1 cellular context compared by ENCODE assay signal in genomic region chr5:179698935-179699639, GRCh38.
TF ChIP-seq lines count a peak whose summit lies in the region.

A gene with protein sequence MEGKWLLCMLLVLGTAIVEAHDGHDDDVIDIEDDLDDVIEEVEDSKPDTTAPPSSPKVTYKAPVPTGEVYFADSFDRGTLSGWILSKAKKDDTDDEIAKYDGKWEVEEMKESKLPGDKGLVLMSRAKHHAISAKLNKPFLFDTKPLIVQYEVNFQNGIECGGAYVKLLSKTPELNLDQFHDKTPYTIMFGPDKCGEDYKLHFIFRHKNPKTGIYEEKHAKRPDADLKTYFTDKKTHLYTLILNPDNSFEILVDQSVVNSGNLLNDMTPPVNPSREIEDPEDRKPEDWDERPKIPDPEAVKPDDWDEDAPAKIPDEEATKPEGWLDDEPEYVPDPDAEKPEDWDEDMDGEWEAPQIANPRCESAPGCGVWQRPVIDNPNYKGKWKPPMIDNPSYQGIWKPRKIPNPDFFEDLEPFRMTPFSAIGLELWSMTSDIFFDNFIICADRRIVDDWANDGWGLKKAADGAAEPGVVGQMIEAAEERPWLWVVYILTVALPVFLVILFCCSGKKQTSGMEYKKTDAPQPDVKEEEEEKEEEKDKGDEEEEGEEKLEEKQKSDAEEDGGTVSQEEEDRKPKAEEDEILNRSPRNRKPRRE (plus strand): TSS chr5:179698967. CDS start chr5:179705682, 6,715 bp downstream.

TF ChIP-seq in HepG2, 621 proteins besides CTCF, POLR2A, EP300 and RAD21 (continued from another document and continues in another):
- TF ChIP-seq RELA (CRISPR knock-in tag; IDR thresholded peaks at IDR 0.05) (peak; percentile 36; the same call in 1 of the 2 replicates), ZNF530 (CRISPR knock-in tag; IDR thresholded peaks at IDR 0.05; ENCODE audit: low read depth) (no peak), CCDC6 (CRISPR knock-in tag; IDR thresholded peaks at IDR 0.05) (peak; percentile 93), GLI4 (CRISPR knock-in tag; IDR thresholded peaks at IDR 0.05; ENCODE audit: borderline replicate concordance) (no peak), ARID3A (IDR thresholded peaks at IDR 0.05; ENCODE audit: low read depth, low read length) (no peak), ZNF883 (CRISPR knock-in tag; IDR thresholded peaks at IDR 0.05; ENCODE audit: not compliant biosample characterization) (peak; percentile 56), ARNT (IDR thresholded peaks at IDR 0.05) (no peak), CEBPB (IDR thresholded peaks at IDR 0.05; ENCODE audit: borderline replicate concordance, low read depth, low read length) (no peak), IKZF4 (CRISPR knock-in tag; IDR thresholded peaks at IDR 0.05; ENCODE audit: borderline replicate concordance, low read depth, not compliant biosample characterization) (no peak), PHF8 (CRISPR knock-in tag; IDR thresholded peaks at IDR 0.05) (peak; percentile 87), PHF5A (CRISPR knock-in tag; IDR thresholded peaks at IDR 0.05; ENCODE audit: low read depth, unreplicated experiment) (no peak), MZF1 (CRISPR knock-in tag; IDR thresholded peaks at IDR 0.05; ENCODE audit: borderline replicate concordance) (no peak), ZNF678 (CRISPR knock-in tag; IDR thresholded peaks at IDR 0.05) (no peak), MED1 (CRISPR knock-in tag; IDR thresholded peaks at IDR 0.05) (peak; percentile 45), ZNF850 (CRISPR knock-in tag; conservative IDR thresholded peaks at IDR 0.05) (no peak), ZNF326 (CRISPR knock-in tag; IDR thresholded peaks at IDR 0.05; ENCODE audit: borderline replicate concordance) (no peak), SCMH1 (CRISPR knock-in tag; IDR thresholded peaks at IDR 0.05; ENCODE audit: borderline replicate concordance) (no peak), TBL1XR1 (IDR thresholded peaks at IDR 0.05; ENCODE audit: borderline replicate concordance, low read length, partially characterized antibody) (no peak), BCL6 (CRISPR knock-in tag; IDR thresholded peaks at IDR 0.05) (no peak), ZNF644 (CRISPR knock-in tag; IDR thresholded peaks at IDR 0.05; ENCODE audit: low read depth) (no peak), ZNF703 (CRISPR knock-in tag; IDR thresholded peaks at IDR 0.05; ENCODE audit: borderline replicate concordance) (no peak; the same call in 1 of the 2 replicates), MTF2 (CRISPR knock-in tag; IDR thresholded peaks at IDR 0.05; ENCODE audit: borderline replicate concordance) (no peak), GFI1 (CRISPR knock-in tag; IDR thresholded peaks at IDR 0.05; ENCODE audit: borderline replicate concordance) (no peak), SAP130 (CRISPR knock-in tag; IDR thresholded peaks at IDR 0.05; ENCODE audit: low read depth) (peak; percentile 12), HOXA5 (CRISPR knock-in tag; IDR thresholded peaks at IDR 0.05) (peak; percentile 57; the same call in 1 of the 2 replicates), ZNF691 (CRISPR knock-in tag; IDR thresholded peaks at IDR 0.05; ENCODE audit: borderline replicate concordance, low read depth) (peak; percentile 72; the same call in 1 of the 2 replicates), TCF7 (IDR thresholded peaks at IDR 0.05; ENCODE audit: low read depth) (no peak), HNRNPUL1 (IDR thresholded peaks at IDR 0.05; ENCODE audit: low read depth, low read length) (no peak), GTF2F1 (IDR thresholded peaks at IDR 0.05; ENCODE audit: low read length) (no peak), NFIC (IDR thresholded peaks at IDR 0.05; ENCODE audit: low read length) (no peak), ZFP82 (CRISPR knock-in tag; IDR thresholded peaks at IDR 0.05; ENCODE audit: borderline replicate concordance) (peak; percentile 93; the same call in 1 of the 2 replicates), MIER3 (CRISPR knock-in tag; IDR thresholded peaks at IDR 0.05; ENCODE audit: borderline replicate concordance) (peak; percentile 2; the same call in 1 of the 2 replicates), ZBTB1 (CRISPR knock-in tag; IDR thresholded peaks at IDR 0.05; ENCODE audit: borderline replicate concordance) (0 out of 2 replicates have a peak, but pooled peaks have one; percentile 38), ZNF747 (CRISPR knock-in tag; IDR thresholded peaks at IDR 0.05; ENCODE audit: borderline replicate concordance) (no peak; the same call in 1 of the 2 replicates), HES4 (CRISPR knock-in tag; IDR thresholded peaks at IDR 0.05; ENCODE audit: borderline replicate concordance) (peak; percentile 91), SMARCE1 (IDR thresholded peaks at IDR 0.05; ENCODE audit: borderline replicate concordance) (no peak), ZNF563 (CRISPR knock-in tag; IDR thresholded peaks at IDR 0.05) (peak; percentile 85), ZNF331 (CRISPR knock-in tag; IDR thresholded peaks at IDR 0.05) (peak; percentile 43), GABPA (IDR thresholded peaks at IDR 0.05; ENCODE audit: low read depth, low read length) (no peak), GABPA (CRISPR knock-in tag; IDR thresholded peaks at IDR 0.05; ENCODE audit: low read depth) (no peak), ZNF724P (CRISPR knock-in tag; IDR thresholded peaks at IDR 0.05; ENCODE audit: borderline replicate concordance) (no peak; the same call in 1 of the 2 replicates), MYPOP (CRISPR knock-in tag; IDR thresholded peaks at IDR 0.05) (0 out of 2 replicates have a peak, but pooled peaks have one; percentile 13), IRX3 (CRISPR knock-in tag; IDR thresholded peaks at IDR 0.05; ENCODE audit: borderline replicate concordance, low read depth) (no peak; the same call in 1 of the 2 replicates), SMARCC2 (IDR thresholded peaks at IDR 0.05) (no peak), IRF2 (CRISPR knock-in tag; IDR thresholded peaks at IDR 0.05) (no peak), IRF1 (CRISPR knock-in tag; IDR thresholded peaks at IDR 0.05; ENCODE audit: low read depth) (0 out of 2 replicates have a peak, but pooled peaks have one; percentile 45), PBX2 (CRISPR knock-in tag; IDR thresholded peaks at IDR 0.05) (no peak), ATF7 (IDR thresholded peaks at IDR 0.05) (no peak), ATF7 (CRISPR knock-in tag; IDR thresholded peaks at IDR 0.05) (no peak), SP1 (IDR thresholded peaks at IDR 0.05) (no peak), SP1 (CRISPR knock-in tag; IDR thresholded peaks at IDR 0.05) (no peak)
- TF ChIP-seq, protein P1, sequence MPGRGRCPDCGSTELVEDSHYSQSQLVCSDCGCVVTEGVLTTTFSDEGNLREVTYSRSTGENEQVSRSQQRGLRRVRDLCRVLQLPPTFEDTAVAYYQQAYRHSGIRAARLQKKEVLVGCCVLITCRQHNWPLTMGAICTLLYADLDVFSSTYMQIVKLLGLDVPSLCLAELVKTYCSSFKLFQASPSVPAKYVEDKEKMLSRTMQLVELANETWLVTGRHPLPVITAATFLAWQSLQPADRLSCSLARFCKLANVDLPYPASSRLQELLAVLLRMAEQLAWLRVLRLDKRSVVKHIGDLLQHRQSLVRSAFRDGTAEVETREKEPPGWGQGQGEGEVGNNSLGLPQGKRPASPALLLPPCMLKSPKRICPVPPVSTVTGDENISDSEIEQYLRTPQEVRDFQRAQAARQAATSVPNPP (CRISPR knock-in tag; IDR thresholded peaks at IDR 0.05), result 0 out of 2 replicates have a peak, but pooled peaks have one; percentile 34
- TF ChIP-seq, protein P2, sequence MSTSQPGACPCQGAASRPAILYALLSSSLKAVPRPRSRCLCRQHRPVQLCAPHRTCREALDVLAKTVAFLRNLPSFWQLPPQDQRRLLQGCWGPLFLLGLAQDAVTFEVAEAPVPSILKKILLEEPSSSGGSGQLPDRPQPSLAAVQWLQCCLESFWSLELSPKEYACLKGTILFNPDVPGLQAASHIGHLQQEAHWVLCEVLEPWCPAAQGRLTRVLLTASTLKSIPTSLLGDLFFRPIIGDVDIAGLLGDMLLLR (CRISPR knock-in tag; IDR thresholded peaks at IDR 0.05), result no peak; the same call in 1 of the 2 replicates
- TF ChIP-seq, protein P3, sequence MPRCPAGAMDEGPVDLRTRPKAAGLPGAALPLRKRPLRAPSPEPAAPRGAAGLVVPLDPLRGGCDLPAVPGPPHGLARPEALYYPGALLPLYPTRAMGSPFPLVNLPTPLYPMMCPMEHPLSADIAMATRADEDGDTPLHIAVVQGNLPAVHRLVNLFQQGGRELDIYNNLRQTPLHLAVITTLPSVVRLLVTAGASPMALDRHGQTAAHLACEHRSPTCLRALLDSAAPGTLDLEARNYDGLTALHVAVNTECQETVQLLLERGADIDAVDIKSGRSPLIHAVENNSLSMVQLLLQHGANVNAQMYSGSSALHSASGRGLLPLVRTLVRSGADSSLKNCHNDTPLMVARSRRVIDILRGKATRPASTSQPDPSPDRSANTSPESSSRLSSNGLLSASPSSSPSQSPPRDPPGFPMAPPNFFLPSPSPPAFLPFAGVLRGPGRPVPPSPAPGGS (CRISPR knock-in tag; IDR thresholded peaks at IDR 0.05), result no peak
- TF ChIP-seq, protein P4, sequence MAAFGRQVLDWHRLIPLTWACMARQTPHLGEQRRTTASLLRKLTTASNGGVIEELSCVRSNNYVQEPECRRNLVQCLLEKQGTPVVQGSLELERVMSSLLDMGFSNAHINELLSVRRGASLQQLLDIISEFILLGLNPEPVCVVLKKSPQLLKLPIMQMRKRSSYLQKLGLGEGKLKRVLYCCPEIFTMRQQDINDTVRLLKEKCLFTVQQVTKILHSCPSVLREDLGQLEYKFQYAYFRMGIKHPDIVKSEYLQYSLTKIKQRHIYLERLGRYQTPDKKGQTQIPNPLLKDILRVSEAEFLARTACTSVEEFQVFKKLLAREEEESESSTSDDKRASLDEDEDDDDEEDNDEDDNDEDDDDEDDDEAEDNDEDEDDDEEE (CRISPR knock-in tag; IDR thresholded peaks at IDR 0.05), result peak; percentile 60; the same call in 1 of the 2 replicates
- TF ChIP-seq, protein P5, sequence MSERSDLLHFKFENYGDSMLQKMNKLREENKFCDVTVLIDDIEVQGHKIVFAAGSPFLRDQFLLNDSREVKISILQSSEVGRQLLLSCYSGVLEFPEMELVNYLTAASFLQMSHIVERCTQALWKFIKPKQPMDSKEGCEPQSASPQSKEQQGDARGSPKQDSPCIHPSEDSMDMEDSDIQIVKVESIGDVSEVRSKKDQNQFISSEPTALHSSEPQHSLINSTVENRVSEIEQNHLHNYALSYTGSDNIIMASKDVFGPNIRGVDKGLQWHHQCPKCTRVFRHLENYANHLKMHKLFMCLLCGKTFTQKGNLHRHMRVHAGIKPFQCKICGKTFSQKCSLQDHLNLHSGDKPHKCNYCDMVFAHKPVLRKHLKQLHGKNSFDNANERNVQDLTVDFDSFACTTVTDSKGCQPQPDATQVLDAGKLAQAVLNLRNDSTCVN (CRISPR knock-in tag; IDR thresholded peaks at IDR 0.05; ENCODE audit: borderline replicate concordance), result no peak
- TF ChIP-seq, protein P6, sequence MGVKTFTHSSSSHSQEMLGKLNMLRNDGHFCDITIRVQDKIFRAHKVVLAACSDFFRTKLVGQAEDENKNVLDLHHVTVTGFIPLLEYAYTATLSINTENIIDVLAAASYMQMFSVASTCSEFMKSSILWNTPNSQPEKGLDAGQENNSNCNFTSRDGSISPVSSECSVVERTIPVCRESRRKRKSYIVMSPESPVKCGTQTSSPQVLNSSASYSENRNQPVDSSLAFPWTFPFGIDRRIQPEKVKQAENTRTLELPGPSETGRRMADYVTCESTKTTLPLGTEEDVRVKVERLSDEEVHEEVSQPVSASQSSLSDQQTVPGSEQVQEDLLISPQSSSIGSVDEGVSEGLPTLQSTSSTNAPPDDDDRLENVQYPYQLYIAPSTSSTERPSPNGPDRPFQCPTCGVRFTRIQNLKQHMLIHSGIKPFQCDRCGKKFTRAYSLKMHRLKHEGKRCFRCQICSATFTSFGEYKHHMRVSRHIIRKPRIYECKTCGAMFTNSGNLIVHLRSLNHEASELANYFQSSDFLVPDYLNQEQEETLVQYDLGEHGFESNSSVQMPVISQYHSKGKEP (CRISPR knock-in tag; IDR thresholded peaks at IDR 0.05), result no peak
